ENCODE assay signal across 8 cellular contexts in the genomic region with DNA sequence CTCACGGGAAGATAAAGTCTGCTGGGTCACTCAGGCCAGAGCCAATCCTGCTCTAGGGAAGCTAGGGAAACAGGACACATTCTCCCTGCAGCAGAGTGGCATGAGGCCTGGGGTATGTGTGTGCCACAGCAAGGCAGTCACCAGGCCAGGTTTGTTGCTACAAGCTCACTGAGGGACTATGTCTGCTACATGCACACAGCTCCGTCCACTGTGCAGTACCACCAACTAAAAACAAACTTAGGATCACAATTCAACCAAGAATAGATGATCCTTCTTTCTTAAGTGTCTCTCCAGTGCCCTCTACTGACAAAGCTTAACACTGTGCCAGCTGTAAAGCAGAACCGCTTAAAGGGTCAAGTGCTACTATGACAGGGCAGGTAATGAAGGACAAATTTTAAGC.
DNase-seq lines count a peak whose midpoint lies in the region; ATAC-seq lines count a peak whose summit lies in the region.

No MANE protein-coding gene starts in this region.

- DNase-seq in stimulated activated CD4-positive, alpha-beta T cell treated with anti-CD3 and anti-CD28 coated beads, Interleukin-12 subunit alpha, Interleukin-12 subunit beta, amount 100 ng/mL, for 48 hours (ENCODE audit: low read depth in 2 of 3, low spot score in 1 of 3): peak in 2 of 3 donors; percentile 9 to 29
- no peak for DNase-seq in stimulated activated CD4-positive, alpha-beta T cell treated with anti-CD3 and anti-CD28 coated beads, Interleukin-4, amount 100 ng/mL, for 1 hour
- DNase-seq in NCI-H748 treated with DMSO at 0.1 percent for 48 hours (lab: John Stamatoyannopoulos, UW) (peak; percentile 41), kidney tubule cell (ENCODE audit: low spot score) (peak; percentile 26), NCI-H345 treated with DMSO at 0.1 percent for 48 hours (lab: John Stamatoyannopoulos, UW; ENCODE audit: unreplicated experiment) (no peak), AG08395 (ENCODE audit: low spot score) (no peak)
- peak; percentile 20 for DNase-seq in activated naive CD4-positive, alpha-beta T cell treated with anti-CD3 and anti-CD28 coated beads, Interleukin-2, amount 50 U/mL, for 16 hours

- ATAC-seq in HG02938 (IDR thresholded peaks at IDR 0.05; ENCODE audit: unreplicated experiment): peak; percentile 93

Comparison
In these comparisons a context has a peak if more than half of its experiments do, and no peak if none do; other contexts are left out.
1. DNase-seq: peak in stimulated activated CD4-positive, alpha-beta T cell treated with anti-CD3 and anti-CD28 coated beads, Interleukin-12 subunit alpha, Interleukin-12 subunit beta, amount 100 ng/mL, for 48 hours (2 of 3), NCI-H748 treated with DMSO at 0.1 percent for 48 hours (single experiment), activated naive CD4-positive, alpha-beta T cell treated with anti-CD3 and anti-CD28 coated beads, Interleukin-2, amount 50 U/mL, for 16 hours (single experiment) and kidney tubule cell (single experiment); none in stimulated activated CD4-positive, alpha-beta T cell treated with anti-CD3 and anti-CD28 coated beads, Interleukin-4, amount 100 ng/mL, for 1 hour (single experiment), NCI-H345 treated with DMSO at 0.1 percent for 48 hours (single experiment) and AG08395 (single experiment).